Comparison of ENCODE assay signal across 3 cellular contexts in genomic region chr6:38594008-38594665, GRCh38.
A peak's percentile ranks its signal among the peaks of the same experiment; 100 is the strongest.
TF ChIP-seq lines count a peak whose summit lies in the region.

No MANE protein-coding gene starts in this region.

TF ChIP-seq in A549, 52 proteins besides CTCF, POLR2A, EP300 and RAD21:
- TF ChIP-seq ATOH8 (CRISPR knock-in tag; IDR thresholded peaks at IDR 0.05; ENCODE audit: low read depth), result no peak
- TF ChIP-seq MAFK (IDR thresholded peaks at IDR 0.05; ENCODE audit: partially characterized antibody), result peak; percentile 64
- no peak for TF ChIP-seq CBX8 (IDR thresholded peaks at IDR 0.05)
- no peak for TF ChIP-seq FOSL2 (IDR thresholded peaks at IDR 0.05)
- no peak for TF ChIP-seq FOSL2 (CRISPR knock-in tag; IDR thresholded peaks at IDR 0.05)
- no peak for TF ChIP-seq HOXB5 (CRISPR knock-in tag; IDR thresholded peaks at IDR 0.05)
TF ChIP-seq in A549: peak in this region for 1.

TF ChIP-seq in IMR-90, 13 proteins besides CTCF, POLR2A, EP300 and RAD21:
- TF ChIP-seq MAFK (IDR thresholded peaks at IDR 0.05; ENCODE audit: low read depth, low read length) (peak; percentile 67; the same call in 1 of the 2 replicates), RCOR1 (IDR thresholded peaks at IDR 0.05; ENCODE audit: insufficient replicate concordance, low read length) (no peak)

TF ChIP-seq in K562, 482 proteins besides CTCF, POLR2A, EP300 and RAD21:
- no peak for TF ChIP-seq POLR3G (IDR thresholded peaks at IDR 0.05; ENCODE audit: extremely low read depth, insufficient read length, insufficient replicate concordance)
- TF ChIP-seq, protein P1, sequence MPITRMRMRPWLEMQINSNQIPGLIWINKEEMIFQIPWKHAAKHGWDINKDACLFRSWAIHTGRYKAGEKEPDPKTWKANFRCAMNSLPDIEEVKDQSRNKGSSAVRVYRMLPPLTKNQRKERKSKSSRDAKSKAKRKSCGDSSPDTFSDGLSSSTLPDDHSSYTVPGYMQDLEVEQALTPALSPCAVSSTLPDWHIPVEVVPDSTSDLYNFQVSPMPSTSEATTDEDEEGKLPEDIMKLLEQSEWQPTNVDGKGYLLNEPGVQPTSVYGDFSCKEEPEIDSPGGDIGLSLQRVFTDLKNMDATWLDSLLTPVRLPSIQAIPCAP (CRISPR knock-in tag; IDR thresholded peaks at IDR 0.05; ENCODE audit: borderline replicate concordance), result no peak
- peak; percentile 38; the same call in 1 of the 2 replicates for TF ChIP-seq MAFF (IDR thresholded peaks at IDR 0.05; ENCODE audit: low read length)
- peak; percentile 72 for TF ChIP-seq C11orf30 (IDR thresholded peaks at IDR 0.05; ENCODE audit: low read depth)
- TF ChIP-seq CC2D1A (IDR thresholded peaks at IDR 0.05), result no peak
- TF ChIP-seq MAFK (IDR thresholded peaks at IDR 0.05; ENCODE audit: low read length), result peak; percentile 17; the same call in 1 of the 2 replicates
- no peak for TF ChIP-seq BMI1 (IDR thresholded peaks at IDR 0.05; ENCODE audit: low read length)
- TF ChIP-seq, protein P2, sequence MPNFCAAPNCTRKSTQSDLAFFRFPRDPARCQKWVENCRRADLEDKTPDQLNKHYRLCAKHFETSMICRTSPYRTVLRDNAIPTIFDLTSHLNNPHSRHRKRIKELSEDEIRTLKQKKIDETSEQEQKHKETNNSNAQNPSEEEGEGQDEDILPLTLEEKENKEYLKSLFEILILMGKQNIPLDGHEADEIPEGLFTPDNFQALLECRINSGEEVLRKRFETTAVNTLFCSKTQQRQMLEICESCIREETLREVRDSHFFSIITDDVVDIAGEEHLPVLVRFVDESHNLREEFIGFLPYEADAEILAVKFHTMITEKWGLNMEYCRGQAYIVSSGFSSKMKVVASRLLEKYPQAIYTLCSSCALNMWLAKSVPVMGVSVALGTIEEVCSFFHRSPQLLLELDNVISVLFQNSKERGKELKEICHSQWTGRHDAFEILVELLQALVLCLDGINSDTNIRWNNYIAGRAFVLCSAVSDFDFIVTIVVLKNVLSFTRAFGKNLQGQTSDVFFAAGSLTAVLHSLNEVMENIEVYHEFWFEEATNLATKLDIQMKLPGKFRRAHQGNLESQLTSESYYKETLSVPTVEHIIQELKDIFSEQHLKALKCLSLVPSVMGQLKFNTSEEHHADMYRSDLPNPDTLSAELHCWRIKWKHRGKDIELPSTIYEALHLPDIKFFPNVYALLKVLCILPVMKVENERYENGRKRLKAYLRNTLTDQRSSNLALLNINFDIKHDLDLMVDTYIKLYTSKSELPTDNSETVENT (CRISPR knock-in tag; IDR thresholded peaks at IDR 0.05), result no peak
- no peak for TF ChIP-seq TFAM (CRISPR knock-in tag; conservative IDR thresholded peaks at IDR 0.05)
- no peak for TF ChIP-seq HDAC1 (IDR thresholded peaks at IDR 0.05)
- TF ChIP-seq MAFG (tag; conservative IDR thresholded peaks at IDR 0.05), result peak; percentile 65
- TF ChIP-seq U2AF2 (optimal IDR thresholded peaks at IDR 0.05; ENCODE audit: low read depth, low read length), result no peak
- no peak for TF ChIP-seq MIER1 (IDR thresholded peaks at IDR 0.05; ENCODE audit: low read depth)
- TF ChIP-seq GTF2E2 (tag; IDR thresholded peaks at IDR 0.05), result no peak
- TF ChIP-seq JUND (IDR thresholded peaks at IDR 0.05; ENCODE audit: borderline replicate concordance, low read depth, low read length), result no peak
- TF ChIP-seq JUND (tag; IDR thresholded peaks at IDR 0.05; ENCODE audit: borderline replicate concordance, low read depth, low read length), result no peak
- no peak for TF ChIP-seq ZNF668 (CRISPR knock-in tag; IDR thresholded peaks at IDR 0.05)
- TF ChIP-seq, protein P3, sequence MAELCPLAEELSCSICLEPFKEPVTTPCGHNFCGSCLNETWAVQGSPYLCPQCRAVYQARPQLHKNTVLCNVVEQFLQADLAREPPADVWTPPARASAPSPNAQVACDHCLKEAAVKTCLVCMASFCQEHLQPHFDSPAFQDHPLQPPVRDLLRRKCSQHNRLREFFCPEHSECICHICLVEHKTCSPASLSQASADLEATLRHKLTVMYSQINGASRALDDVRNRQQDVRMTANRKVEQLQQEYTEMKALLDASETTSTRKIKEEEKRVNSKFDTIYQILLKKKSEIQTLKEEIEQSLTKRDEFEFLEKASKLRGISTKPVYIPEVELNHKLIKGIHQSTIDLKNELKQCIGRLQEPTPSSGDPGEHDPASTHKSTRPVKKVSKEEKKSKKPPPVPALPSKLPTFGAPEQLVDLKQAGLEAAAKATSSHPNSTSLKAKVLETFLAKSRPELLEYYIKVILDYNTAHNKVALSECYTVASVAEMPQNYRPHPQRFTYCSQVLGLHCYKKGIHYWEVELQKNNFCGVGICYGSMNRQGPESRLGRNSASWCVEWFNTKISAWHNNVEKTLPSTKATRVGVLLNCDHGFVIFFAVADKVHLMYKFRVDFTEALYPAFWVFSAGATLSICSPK (IDR thresholded peaks at IDR 0.05; ENCODE audit: borderline replicate concordance), result no peak
- no peak for TF ChIP-seq KDM4B (IDR thresholded peaks at IDR 0.05; ENCODE audit: borderline replicate concordance in 2 of 2, low read depth in 1 of 2)
- TF ChIP-seq ZNF316 (IDR thresholded peaks at IDR 0.05), result peak; percentile 89
- no peak for TF ChIP-seq FOXA1 (IDR thresholded peaks at IDR 0.05; ENCODE audit: borderline replicate concordance)
- no peak for TF ChIP-seq ZC3H4 (CRISPR knock-in tag; IDR thresholded peaks at IDR 0.05; ENCODE audit: borderline replicate concordance)
- TF ChIP-seq MITF (IDR thresholded peaks at IDR 0.05), result no peak
- no peak for TF ChIP-seq PPARD (CRISPR knock-in tag; IDR thresholded peaks at IDR 0.05)
- no peak for TF ChIP-seq RCOR1 (IDR thresholded peaks at IDR 0.05; ENCODE audit: borderline replicate concordance in 1 of 2, low read depth in 2 of 2, low read length in 2 of 2)
